1 cellular context compared by ENCODE assay signal in genomic region chr1:53862507-53862906, GRCh38.
TF ChIP-seq lines count a peak whose summit lies in the region.

No MANE protein-coding gene starts in this region.

TF ChIP-seq in IMR-90, 13 proteins besides CTCF, POLR2A, EP300 and RAD21:
- TF ChIP-seq MAFK (IDR thresholded peaks at IDR 0.05; ENCODE audit: low read depth, low read length) (peak; percentile 44; the same call in 1 of the 2 replicates), NFE2L2 (IDR thresholded peaks at IDR 0.05; ENCODE audit: low read depth, low read length) (peak; percentile 44; the same call in 1 of the 2 replicates), USF2 (IDR thresholded peaks at IDR 0.05; ENCODE audit: low read depth, low read length) (no peak)
